Comparison of ENCODE assay signal across 17 cellular contexts in genomic region chr7:55052081-55052480, GRCh38. TPM values are rescaled to one million over a fixed set of nuclear protein-coding genes. Genes with fewer than 3 reads are reported as not detected.
DNase-seq lines count a peak whose midpoint lies in the region; ATAC-seq, FAIRE-seq and TF ChIP-seq lines count a peak whose summit lies in the region.
"Had no signal": no experiment of that assay in that cellular context is flagged by ENCODE, and none has a peak within 500 bp of the region (broad histone marks: within the 10 kb centered on the region; RNA-seq: fewer than 3 reads in every experiment).

No MANE protein-coding gene starts in this region.

- H3K36me3 ChIP-seq in MG63 = peaks cover 21% of the 10 kb centered on the region
- no peaks in the 10 kb centered on the region for H3K36me3 ChIP-seq in astrocyte (ENCODE audit: insufficient read depth, low read length)
- H3K36me3 ChIP-seq: HAP-1 had no signal

- H3K4me3 ChIP-seq in MG63 = no peak overlapping the region
- H3K4me3 ChIP-seq in astrocyte (ENCODE audit: insufficient read depth, low read depth, low read length) = no peak overlapping the region
- H3K4me3 ChIP-seq: HAP-1 had no signal

- intact Hi-C loops in CD4-positive, alpha-beta T cell (cut with DNase I, micrococcal nuclease) = no loop called here
- intact Hi-C loops in activated T-helper 1 cell treated with anti-CD3 and anti-CD28 coated beads, Interleukin-12 subunit alpha, Interleukin-12 subunit beta, Interleukin-2, Interleukin-4 antibody, amounts not matched to agents 30 ng/mL and 10 ng/mL and 1 ng/mL, durations not matched to agents 14 hours and 24 hours and 36 hours (cut with micrococcal nuclease) = no loop called here

- H3K4me3 Mint-ChIP-seq in astrocyte (ENCODE audit: unreplicated experiment) = no peak overlapping the region
- H3K4me3 Mint-ChIP-seq in CD4-positive, alpha-beta T cell = no peak overlapping the region
- no peak overlapping the region for H3K4me3 Mint-ChIP-seq in activated T-helper 1 cell treated with anti-CD3 and anti-CD28 coated beads, Interleukin-12 subunit alpha, Interleukin-12 subunit beta, Interleukin-2, Interleukin-4 antibody, amounts not matched to agents 30 ng/mL and 10 ng/mL and 1 ng/mL, durations not matched to agents 14 hours and 24 hours and 36 hours
- H3K4me3 Mint-ChIP-seq: activated T-cell treated with anti-CD3 and anti-CD28 coated beads, Interleukin-2, amount 50 U/mL, for 4 hours; dendritic cell treated with granulocyte-macrophage colony-stimulating factor and Interleukin-4, amounts not matched to agents 40 ng/mL and 50 ng/mL, for 4 days; T-helper 17 cell had no signal

- peak overlapping the region; percentile 85 for H3K9ac ChIP-seq in astrocyte (ENCODE audit: low read length)

- no peaks in the 10 kb centered on the region for H3K27me3 Mint-ChIP-seq in astrocyte (ENCODE audit: low read depth, unreplicated experiment)
- H3K27me3 Mint-ChIP-seq in CD4-positive, alpha-beta T cell = no peaks in the 10 kb centered on the region
- H3K27me3 Mint-ChIP-seq in activated T-helper 1 cell treated with anti-CD3 and anti-CD28 coated beads, Interleukin-12 subunit alpha, Interleukin-12 subunit beta, Interleukin-2, Interleukin-4 antibody, amounts not matched to agents 30 ng/mL and 10 ng/mL and 1 ng/mL, durations not matched to agents 14 hours and 24 hours and 36 hours (ENCODE audit: insufficient read depth) = peaks cover 2% of the 10 kb centered on the region
- H3K27me3 Mint-ChIP-seq: dendritic cell treated with granulocyte-macrophage colony-stimulating factor and Interleukin-4, amounts not matched to agents 40 ng/mL and 50 ng/mL, for 4 days had no signal

- H3K9me3 ChIP-seq in MG63 (no peaks in the 10 kb centered on the region), astrocyte (ENCODE audit: insufficient read depth, low read depth, low read length) (no peaks in the 10 kb centered on the region)
- H3K9me3 ChIP-seq in CD4-positive, alpha-beta T cell (ENCODE audit: control insufficient read depth, low read length) = no peaks in the 10 kb centered on the region
- H3K9me3 ChIP-seq: HAP-1 had no signal

- peak; percentile 86 for FAIRE-seq in astrocyte (lab: Jason Lieb, UNC)
- FAIRE-seq: frontal cortex had no signal

- H2AFZ ChIP-seq in astrocyte (ENCODE audit: low read depth, low read length) = no peak overlapping the region

- H3K4me1 Mint-ChIP-seq in astrocyte (ENCODE audit: low read depth, unreplicated experiment) = peaks cover 39% of the 10 kb centered on the region
- no peaks in the 10 kb centered on the region for H3K4me1 Mint-ChIP-seq in CD4-positive, alpha-beta T cell (ENCODE audit: low read depth)
- H3K4me1 Mint-ChIP-seq in activated T-helper 1 cell treated with anti-CD3 and anti-CD28 coated beads, Interleukin-12 subunit alpha, Interleukin-12 subunit beta, Interleukin-2, Interleukin-4 antibody, amounts not matched to agents 30 ng/mL and 10 ng/mL and 1 ng/mL, durations not matched to agents 14 hours and 24 hours and 36 hours (ENCODE audit: low read depth) = no peaks in the 10 kb centered on the region

- peaks cover 16% of the 10 kb centered on the region for H4K20me1 ChIP-seq in astrocyte (ENCODE audit: insufficient read depth, low read length)

- CTCF ChIA-PET in CD4-positive, alpha-beta T cell (lab: Charles Lee) = no interaction called here

- H3K27me3 ChIP-seq in MG63 (no peaks in the 10 kb centered on the region), astrocyte (ENCODE audit: insufficient read depth, low read length) (no peaks in the 10 kb centered on the region)
- H3K27me3 ChIP-seq in CD4-positive, alpha-beta T cell (ENCODE audit: control insufficient read depth, insufficient read depth, low read length) = no peaks in the 10 kb centered on the region

- H3K9me3 Mint-ChIP-seq in astrocyte (ENCODE audit: unreplicated experiment) = no peaks in the 10 kb centered on the region
- H3K9me3 Mint-ChIP-seq in CD4-positive, alpha-beta T cell = no peaks in the 10 kb centered on the region
- H3K9me3 Mint-ChIP-seq in activated T-helper 1 cell treated with anti-CD3 and anti-CD28 coated beads, Interleukin-12 subunit alpha, Interleukin-12 subunit beta, Interleukin-2, Interleukin-4 antibody, amounts not matched to agents 30 ng/mL and 10 ng/mL and 1 ng/mL, durations not matched to agents 14 hours and 24 hours and 36 hours = no peaks in the 10 kb centered on the region
- H3K9me3 Mint-ChIP-seq: activated T-cell treated with anti-CD3 and anti-CD28 coated beads, Interleukin-2, amount 50 U/mL, for 4 hours had no signal

- peak overlapping the region; percentile 79 for H3K4me2 ChIP-seq in astrocyte (ENCODE audit: low read length)

- peaks cover 98% of the 10 kb centered on the region for H3K79me2 ChIP-seq in astrocyte (ENCODE audit: insufficient read depth, low read length)

- peak overlapping the region; percentile 97 for H3K27ac ChIP-seq in astrocyte (ENCODE audit: low read depth, low read length)
- H3K27ac ChIP-seq in CD4-positive, alpha-beta T cell (ENCODE audit: low read depth, low read length) = no peak overlapping the region

- no peaks in the 10 kb centered on the region for H3K36me3 Mint-ChIP-seq in astrocyte (ENCODE audit: low read depth, unreplicated experiment)
- no peaks in the 10 kb centered on the region for H3K36me3 Mint-ChIP-seq in CD4-positive, alpha-beta T cell (ENCODE audit: low read depth)
- H3K36me3 Mint-ChIP-seq in activated T-helper 1 cell treated with anti-CD3 and anti-CD28 coated beads, Interleukin-12 subunit alpha, Interleukin-12 subunit beta, Interleukin-2, Interleukin-4 antibody, amounts not matched to agents 30 ng/mL and 10 ng/mL and 1 ng/mL, durations not matched to agents 14 hours and 24 hours and 36 hours (ENCODE audit: low read depth) = no peaks in the 10 kb centered on the region

- DNase-seq in ACHN (peak; percentile 44), MG63 (peak; percentile 66), astrocyte (ENCODE audit: low read depth) (peak; percentile 85), iris pigment epithelial cell (ENCODE audit: low read depth) (peak; percentile 84)
- no peak for DNase-seq in CD4-positive, alpha-beta T cell
- DNase-seq in activated T-helper 1 cell treated with anti-CD3 and anti-CD28 coated beads, Interleukin-12 subunit alpha, Interleukin-12 subunit beta, Interleukin-2, Interleukin-4 antibody, amounts not matched to agents 30 ng/mL and 10 ng/mL and 1 ng/mL, durations not matched to agents 14 hours and 24 hours and 36 hours (ENCODE audit: low spot score) = no peak
- DNase-seq: activated CD4-positive, alpha-beta T cell treated with anti-CD3 and anti-CD28 coated beads for 4 hours; activated T-cell treated with anti-CD3 and anti-CD28 coated beads, Interleukin-2, amount 50 U/mL, for 4 hours; DMS153; midbrain; NCI-H1048; T-helper 17 cell had no signal

- TF ChIP-seq CTCF in astrocyte (IDR thresholded peaks at IDR 0.05; ENCODE audit: insufficient read depth, low read depth, low read length) = no peak
- TF ChIP-seq CTCF in CD4-positive, alpha-beta T cell (IDR thresholded peaks at IDR 0.05) = no peak

- in situ Hi-C loops in ACHN (cut with HindIII; ENCODE audit: low pct_ligation_motif_present, low pct_unique_long_range_greater_than_20kb, low sequenced_read_pairs) = no loop called here

- POLR2A ChIA-PET in CD4-positive, alpha-beta T cell (lab: Charles Lee) = no interaction called here

- peaks cover 48% of the 10 kb centered on the region for H3K4me1 ChIP-seq in astrocyte (ENCODE audit: insufficient read depth, low read length)
- H3K4me1 ChIP-seq: HAP-1 had no signal

- peak overlapping the region; percentile 82 for H3K27ac Mint-ChIP-seq in astrocyte (ENCODE audit: unreplicated experiment)
- H3K27ac Mint-ChIP-seq in CD4-positive, alpha-beta T cell = no peak overlapping the region
- H3K27ac Mint-ChIP-seq in activated T-helper 1 cell treated with anti-CD3 and anti-CD28 coated beads, Interleukin-12 subunit alpha, Interleukin-12 subunit beta, Interleukin-2, Interleukin-4 antibody, amounts not matched to agents 30 ng/mL and 10 ng/mL and 1 ng/mL, durations not matched to agents 14 hours and 24 hours and 36 hours = no peak overlapping the region
- H3K27ac Mint-ChIP-seq: dendritic cell treated with granulocyte-macrophage colony-stimulating factor and Interleukin-4, amounts not matched to agents 40 ng/mL and 50 ng/mL, for 4 days; T-helper 17 cell had no signal

- ATAC-seq in CD4-positive, alpha-beta T cell (ENCODE audit: poor library complexity) = no peak
- ATAC-seq in HG02870 (IDR thresholded peaks at IDR 0.05; ENCODE audit: unreplicated experiment) = no peak
- no peak for ATAC-seq in GM21737 (IDR thresholded peaks at IDR 0.05; ENCODE audit: unreplicated experiment)
- ATAC-seq: activated T-cell treated with anti-CD3 and anti-CD28 coated beads, Interleukin-2, amount 50 U/mL, for 4 hours; T-helper 17 cell had no signal

RNA-seq across cellular contexts. Expression of gene EGFR, which starts 33.3 kb away (rescaled TPM):
- 20.3 and 21.0 TPM in 2 replicates for total RNA-seq in MG63 (2014; rRNA removed; shearing (Covaris generic); ENCODE audit: low replicate concordance)
- 22.0 and 27.3 TPM in 2 replicates for total RNA-seq in astrocyte
- not detected for total RNA-seq in CD4-positive, alpha-beta T cell
- total RNA-seq in activated T-helper 1 cell treated with anti-CD3 and anti-CD28 coated beads, Interleukin-12 subunit alpha, Interleukin-12 subunit beta, Interleukin-2, Interleukin-4 antibody, amounts not matched to agents 30 ng/mL and 10 ng/mL and 1 ng/mL, durations not matched to agents 14 hours and 24 hours and 36 hours = 0.10 TPM in 1 of 2 replicates, not detected in the other
- total RNA-seq: T-helper 17 cell had no signal

Comparison
In these comparisons a context has a peak if more than half of its experiments do, and no peak if none do; other contexts are left out.
1. DNase-seq: peak in ACHN (single experiment), MG63 (single experiment), astrocyte (single experiment) and iris pigment epithelial cell (single experiment); none in CD4-positive, alpha-beta T cell (0 of 10) and activated T-helper 1 cell treated with anti-CD3 and anti-CD28 coated beads, Interleukin-12 subunit alpha, Interleukin-12 subunit beta, Interleukin-2, Interleukin-4 antibody, amounts not matched to agents 30 ng/mL and 10 ng/mL and 1 ng/mL, durations not matched to agents 14 hours and 24 hours and 36 hours (single experiment).
2. RNA of gene EGFR, which starts 33.3 kb away (total RNA-seq): 22.0 to 27.3 TPM in astrocyte and 20.3 to 21.0 TPM in MG63; 0.10 TPM in activated T-helper 1 cell treated with anti-CD3 and anti-CD28 coated beads, Interleukin-12 subunit alpha, Interleukin-12 subunit beta, Interleukin-2, Interleukin-4 antibody, amounts not matched to agents 30 ng/mL and 10 ng/mL and 1 ng/mL, durations not matched to agents 14 hours and 24 hours and 36 hours and not detected in CD4-positive, alpha-beta T cell; every median in the first group is over 10 times any median in the second.